10 cellular contexts compared by ENCODE assay signal in genomic region chr11:34749666-34750659, GRCh38.
A peak's percentile ranks its signal among the peaks of the same experiment; 100 is the strongest.
DNase-seq lines count a peak whose midpoint lies in the region; TF ChIP-seq lines count a peak whose summit lies in the region.
"Had no signal": no experiment of that assay in that cellular context is flagged by ENCODE, and none has a peak within 500 bp of the region (broad histone marks: within the 10 kb centered on the region; RNA-seq: fewer than 3 reads in every experiment).

No MANE protein-coding gene starts in this region.

- TF ChIP-seq EP300 in stomach (IDR thresholded peaks at IDR 0.05) = no peak

- H3K9me3 ChIP-seq in right atrium auricular region = no peaks in the 10 kb centered on the region
- H3K9me3 ChIP-seq in stomach = no peaks in the 10 kb centered on the region

- TF ChIP-seq CTCF in astrocyte of the spinal cord (IDR thresholded peaks at IDR 0.05; ENCODE audit: low read depth, low read length) (no peak), right atrium auricular region (IDR thresholded peaks at IDR 0.05) (no peak), stomach (IDR thresholded peaks at IDR 0.05) (no peak)

- intact Hi-C loops in stomach (cut with DNase I; ENCODE audit: low total_unique reads) = no loop called here

- H3K4me1 ChIP-seq in right atrium auricular region (no peaks in the 10 kb centered on the region), stomach (peaks cover 20 to 67% (median 39%) of the 10 kb centered on the region in 4 donors)

- DNase-seq in H4 (ENCODE audit: low spot score) (peak; percentile 92), astrocyte of the spinal cord (ENCODE audit: low read depth, low spot score) (peak; percentile 90), right atrium auricular region (ENCODE audit: low spot score) (peak; percentile 92), stomach (peak; percentile 94), KG1 (lab: John Stamatoyannopoulos, UW) (no peak), COLO829 (ENCODE audit: low spot score) (no peak), erythroblast (lab: John Stamatoyannopoulos, UW) (no peak)
- DNase-seq in activated CD4-positive, alpha-beta T cell treated with anti-CD3 and anti-CD28 coated beads, Interleukin-2, amount 50 U/mL, for 48 hours = no peak
- DNase-seq: activated gamma-delta T cell, NCI-H2171 had no signal

- H3K36me3 ChIP-seq in right atrium auricular region (no peaks in the 10 kb centered on the region), stomach (no peaks in the 10 kb centered on the region)

- H3K27ac ChIP-seq in right atrium auricular region = peak overlapping the region in 1 of 2 donors; percentile 67
- peak overlapping the region; percentile 56 to 84 (median 75) for H3K27ac ChIP-seq in stomach

- in situ Hi-C loops in astrocyte of the spinal cord (cut with HindIII; ENCODE audit: low sequenced_read_pairs) = no loop called here

- TF ChIP-seq POLR2A in stomach (IDR thresholded peaks at IDR 0.05) = no peak
- no peak for TF ChIP-seq POLR2A in erythroblast (IDR thresholded peaks at IDR 0.05; ENCODE audit: low read length)

- WGBS in stomach, 5 donors = 27 to 46% (median 36%) methylated on average over 8 of the region's 8 CpGs

- H3K4me3 ChIP-seq in astrocyte of the spinal cord (ENCODE audit: low read depth, low read length) = no peak overlapping the region
- H3K4me3 ChIP-seq in right atrium auricular region = no peak overlapping the region
- no peak overlapping the region for H3K4me3 ChIP-seq in stomach

- H3K27me3 ChIP-seq in right atrium auricular region (no peaks in the 10 kb centered on the region), stomach (no peaks in the 10 kb centered on the region)

Comparison
In these comparisons a context has a peak if more than half of its experiments do, and no peak if none do; other contexts are left out.
1. DNase-seq: peak in H4 (single experiment), astrocyte of the spinal cord (single experiment), right atrium auricular region (single experiment) and stomach (single experiment); none in activated CD4-positive, alpha-beta T cell treated with anti-CD3 and anti-CD28 coated beads, Interleukin-2, amount 50 U/mL, for 48 hours (0 of 2), KG1 (single experiment), COLO829 (single experiment) and erythroblast (0 of 2).